6 cellular contexts compared by ENCODE assay signal in genomic region chr2:27407798-27408491, GRCh38. TPM values are rescaled to one million over a fixed set of nuclear protein-coding genes. Genes with fewer than 3 reads are reported as not detected.
DNase-seq lines count a peak whose midpoint lies in the region; ATAC-seq and TF ChIP-seq lines count a peak whose summit lies in the region.

No MANE protein-coding gene starts in this region.

- no peak overlapping the region for H2AFZ ChIP-seq in H9 (ENCODE audit: low read length)

- no peaks in the 10 kb centered on the region for H3K27me3 ChIP-seq in H9 (ENCODE audit: insufficient read depth, low read length)
- H3K27me3 ChIP-seq in right cardiac atrium (ENCODE audit: control insufficient read depth, insufficient read depth), result no peaks in the 10 kb centered on the region
- H3K27me3 ChIP-seq in tibial nerve, result no peaks in the 10 kb centered on the region

- no peak for TF ChIP-seq POLR2A in tibial nerve (IDR thresholded peaks at IDR 0.05)

- H3K23me2 ChIP-seq in H9 (ENCODE audit: insufficient read length, low read depth, low read length, poor library complexity, severe bottlenecking), result peaks cover 9% of the 10 kb centered on the region

- peak overlapping the region; percentile 74 for H3K4me2 ChIP-seq in H9 (ENCODE audit: insufficient read depth, insufficient read length, low read length)

- no peak overlapping the region for H3K56ac ChIP-seq in H9 (ENCODE audit: insufficient read length, low read depth, low read length)

- H2BK5ac ChIP-seq in H9 (ENCODE audit: insufficient read length, low read length), result no peak overlapping the region

- no peak overlapping the region for H3K14ac ChIP-seq in H9 (ENCODE audit: insufficient read depth, low read length)

- no peak overlapping the region for H2BK120ac ChIP-seq in H9 (ENCODE audit: low read depth, low read length, poor library complexity, severe bottlenecking)

- H4K20me1 ChIP-seq in H9 (ENCODE audit: control insufficient read depth, insufficient read depth, insufficient read length), result no peaks in the 10 kb centered on the region

- peak overlapping the region; percentile 61 to 93 (median 79); a peak in 4 of 7 replicates for H3K27ac Mint-ChIP-seq in H9

- no peak for TF ChIP-seq EP300 in tibial nerve (IDR thresholded peaks at IDR 0.05)

- no peak overlapping the region for H2BK15ac ChIP-seq in H9 (ENCODE audit: low read depth, low read length)

- H3K4ac ChIP-seq in H9 (ENCODE audit: low read depth, low read length), result no peak overlapping the region

- peak overlapping the region; percentile 19 for H3K9ac ChIP-seq in H9 (ENCODE audit: extremely low read depth, insufficient read length, low read length)

- H3K4me1 ChIP-seq in H9 (ENCODE audit: insufficient read depth, low read length) (no peaks in the 10 kb centered on the region), right cardiac atrium (ENCODE audit: control insufficient read depth, insufficient read depth, low read length) (no peaks in the 10 kb centered on the region), tibial nerve (peaks cover 0 to 36% (median 6%) of the 10 kb centered on the region in 4 donors)

- no peaks in the 10 kb centered on the region; the same call in 1 of the 2 replicates for H3K27me3 Mint-ChIP-seq in H9 (ENCODE audit: low read depth)

- peak overlapping the region; percentile 85 for H3K4me3 ChIP-seq in right cardiac atrium (ENCODE audit: low read length)
- peak overlapping the region in 3 of 4 donors; percentile 96 to 99 (median 99) for H3K4me3 ChIP-seq in tibial nerve

- H2BK12ac ChIP-seq in H9 (ENCODE audit: insufficient read length, low read depth, low read length), result no peak overlapping the region

- no peak overlapping the region for H3K23ac ChIP-seq in H9 (ENCODE audit: insufficient read length, low read depth, low read length)

- WGBS in H9 (ENCODE audit: extremely low coverage, insufficient read length, low lambda C conversion rate), result 100% methylated on average over 1 of the region's 16 CpGs
- 55% methylated on average over 16 of the region's 16 CpGs for WGBS in right cardiac atrium
- 50 to 52% methylated on average over 16 of the region's 16 CpGs for WGBS in tibial nerve, 2 donors

- peaks cover 37% of the 10 kb centered on the region; the same call in 1 of the 2 replicates for H3K79me2 ChIP-seq in H9 (ENCODE audit: insufficient read depth, low read length)

- peak overlapping the region; percentile 89 to 93 for H3K4me3 Mint-ChIP-seq in H9

- H3K79me1 ChIP-seq in H9 (ENCODE audit: insufficient read depth, low read depth, low read length, poor library complexity, severe bottlenecking), result peaks cover 3% of the 10 kb centered on the region

- H3K27ac ChIP-seq in H9 (ENCODE audit: insufficient read length, low read depth, low read length) (no peak overlapping the region), right cardiac atrium (ENCODE audit: low read length) (no peak overlapping the region), tibial nerve (no peak overlapping the region)

- H2AK5ac ChIP-seq in H9 (ENCODE audit: insufficient read length, low read length), result no peak overlapping the region

- peaks cover 0 to 15% (median 0%) of the 10 kb centered on the region in 3 donors for H3K36me3 ChIP-seq in tibial nerve

- no peak overlapping the region for H2BK20ac ChIP-seq in H9 (ENCODE audit: low read depth, low read length, poor library complexity, severe bottlenecking)

- no peak overlapping the region for H3T11ph ChIP-seq in H9 (ENCODE audit: low read length)

- H4K91ac ChIP-seq in H9 (ENCODE audit: insufficient read length, low read depth, low read length), result no peak overlapping the region

- H3K9me3 Mint-ChIP-seq in H9, result peaks cover 4 to 11% of the 10 kb centered on the region in 2 experiments; a peak in 2 of 5 replicates

- no peak overlapping the region for H3K18ac ChIP-seq in H9 (ENCODE audit: insufficient read length, low read depth, low read length)

- H3K9me3 ChIP-seq in H9 (ENCODE audit: control insufficient read depth, low read depth, low read length) (no peaks in the 10 kb centered on the region), right cardiac atrium (ENCODE audit: control insufficient read depth, low read length) (no peaks in the 10 kb centered on the region), tibial nerve (no peaks in the 10 kb centered on the region)

- TF ChIP-seq CTCF in H9 (conservative IDR thresholded peaks at IDR 0.05) (peak; percentile 75), tibial nerve (IDR thresholded peaks at IDR 0.05) (peak; percentile 12 to 46 (median 33))

- H3K36me3 Mint-ChIP-seq in H9 (ENCODE audit: insufficient read depth in 1 of 3, low read depth in 3 of 3), result peaks cover 7 to 33% (median 25%) of the 10 kb centered on the region in 3 experiments; a peak in 6 of 7 replicates

- no peak overlapping the region for H4K8ac ChIP-seq in H9 (replicated peaks; ENCODE audit: insufficient read length, low read depth, low read length)

- H3K4me1 Mint-ChIP-seq in H9, result peaks cover 18 to 20% of the 10 kb centered on the region in 2 experiments

- no peak overlapping the region for H4K5ac ChIP-seq in H9 (ENCODE audit: insufficient read length, low read depth, low read length)

- DNase-seq in 8988T, result peak; percentile 43
- DNase-seq in H9, result peak; percentile 60
- DNase-seq in SHP77 (lab: John Stamatoyannopoulos, UW), result peak; percentile 53 to 64
- no peak for DNase-seq in right cardiac atrium
- DNase-seq in tibial nerve (ENCODE audit: low spot score in 2 of 2), result peak in 1 of 2 donors; percentile 16

- intact Hi-C loops in right cardiac atrium (cut with DNase I), result no loop called here

- ATAC-seq in right cardiac atrium, result no peak
- ATAC-seq in GM21528 (IDR thresholded peaks at IDR 0.05; ENCODE audit: low FRiP score, unreplicated experiment), result no peak

RNA-seq across cellular contexts. Expression of gene PPM1G, which starts 1.4 kb away (rescaled TPM):
- total RNA-seq in H9 (2021) (146 and 150 TPM in 2 replicates), right cardiac atrium (10 to 100 TPM; 31.5 to 40.4 (median 37.3) TPM), tibial nerve (10 to 100 TPM; 33.7 to 53.6 (median 47.9) TPM)
- 35.0 TPM for polyA plus RNA-seq in right cardiac atrium

RNA-seq across cellular contexts. Expression of gene NRBP1, which starts 20.5 kb away (rescaled TPM):
- 140 TPM in 2 replicates for total RNA-seq in H9 (2021)
- 10 to 100 TPM; 46.6 to 61.3 (median 51.8) TPM for total RNA-seq in right cardiac atrium
- 37.7 TPM for polyA plus RNA-seq in right cardiac atrium
- total RNA-seq in tibial nerve, result 10 to 100 TPM; 43.7 to 62.5 (median 56.7) TPM

RNA-seq across cellular contexts. Expression of gene ZNF513, which starts 27.4 kb away (rescaled TPM):
- total RNA-seq in H9 (2021), result 24.8 and 26.5 TPM in 2 replicates
- 10 to 100 TPM in 1 of 4 donors, 1 to 10 TPM in 3; 8.1 to 13.1 (median 8.5) TPM for total RNA-seq in right cardiac atrium
- polyA plus RNA-seq in right cardiac atrium, result 9.6 TPM
- 10 to 100 TPM; 12.9 to 16.8 (median 14.4) TPM for total RNA-seq in tibial nerve

RNA-seq across cellular contexts. Expression of gene KRTCAP3, which starts 34.2 kb away (rescaled TPM):
- 49.9 and 57.3 TPM in 2 replicates for total RNA-seq in H9 (2021)
- 1 to 10 TPM in 1 of 4 donors, under 1 TPM in 2, not detected in 1; 0.59 to 1.3 (median 0.82) TPM for total RNA-seq in right cardiac atrium
- polyA plus RNA-seq in right cardiac atrium, result 0.38 TPM
- 10 to 100 TPM in 1 of 4 donors, 1 to 10 TPM in 1, not detected in 2; 3.6 to 18.1 TPM for total RNA-seq in tibial nerve

RNA-seq across cellular contexts. Expression of gene SNX17, which starts 37.5 kb away (rescaled TPM):
- total RNA-seq in H9 (2021), result 78.1 and 81.1 TPM in 2 replicates
- total RNA-seq in right cardiac atrium, result 10 to 100 TPM; 61.7 to 74.8 (median 68.2) TPM
- 54.8 TPM for polyA plus RNA-seq in right cardiac atrium
- 10 to 100 TPM; 71.6 to 97.7 (median 90.8) TPM for total RNA-seq in tibial nerve

Comparison
In these comparisons a context has a peak if more than half of its experiments do, and no peak if none do; other contexts are left out.
1. DNase-seq: peak in 8988T (single experiment), H9 (single experiment) and SHP77 (2 of 2); none in right cardiac atrium (0 of 3).